Comparison of ENCODE assay signal across 9 cellular contexts in the genomic region with DNA sequence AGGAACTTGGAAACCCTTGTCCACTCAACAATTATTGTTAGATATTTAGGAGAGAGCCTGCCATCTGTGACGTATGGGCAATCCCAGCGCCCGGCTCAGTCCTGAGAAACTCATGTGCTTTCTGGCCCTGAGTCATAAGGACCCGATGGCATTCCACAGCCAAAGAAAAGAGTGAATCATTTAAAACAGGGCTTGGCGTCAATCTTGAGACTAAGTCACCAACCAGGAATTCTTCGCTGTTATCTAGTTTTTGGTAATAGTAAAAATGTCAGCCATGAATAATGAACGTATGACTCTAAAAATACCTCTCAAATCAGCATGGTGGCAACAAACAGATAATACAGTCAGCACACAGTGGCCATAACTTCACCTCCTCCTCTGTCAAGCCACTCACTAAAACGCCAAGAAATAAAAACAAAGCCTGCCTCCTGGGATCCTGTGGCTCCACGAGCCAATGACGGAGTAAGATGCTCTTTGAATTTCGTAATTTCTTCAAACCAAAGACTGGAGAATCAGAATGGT.
A peak's percentile ranks its signal among the peaks of the same experiment; 100 is the strongest.
DNase-seq lines count a peak whose midpoint lies in the region; ATAC-seq and TF ChIP-seq lines count a peak whose summit lies in the region.
"Had no signal": no experiment of that assay in that cellular context is flagged by ENCODE, and none has a peak within 500 bp of the region (broad histone marks: within the 10 kb centered on the region; RNA-seq: fewer than 3 reads in every experiment).

No MANE protein-coding gene starts in this region.

- CTCF ChIA-PET in mammary epithelial cell (lab: Charles Lee; ENCODE audit: low non-redundant PET), result no interaction called here

- DNase-seq in HS-27A (ENCODE audit: low read depth) (peak; percentile 86), mammary epithelial cell (peak; percentile 76), kidney glomerular epithelial cell (lab: John Stamatoyannopoulos, UW) (peak; percentile 99), upper lobe of right lung (no peak), iPS-NIHi7 (ENCODE audit: extremely low spot score) (no peak), NCI-H510A treated with DMSO at 0.1 percent for 48 hours (lab: John Stamatoyannopoulos, UW) (no peak)
- DNase-seq: cerebellar nuclear complex had no signal

- H3K9me3 ChIP-seq in mammary epithelial cell (replicated peaks; ENCODE audit: insufficient read depth, low read length), result no peaks in the 10 kb centered on the region
- no peaks in the 10 kb centered on the region for H3K9me3 ChIP-seq in upper lobe of right lung

- H3K27me3 ChIP-seq in mammary epithelial cell (ENCODE audit: insufficient read depth, low read length), result no peaks in the 10 kb centered on the region
- no peaks in the 10 kb centered on the region for H3K27me3 ChIP-seq in upper lobe of right lung

- H3K9ac ChIP-seq in mammary epithelial cell (ENCODE audit: insufficient read depth, low read length), result no peak overlapping the region

- no peaks in the 10 kb centered on the region for H3K79me2 ChIP-seq in mammary epithelial cell (ENCODE audit: insufficient read depth, low read length)

- H3K4me3 ChIP-seq in mammary epithelial cell (replicated peaks in 1 of 3; ENCODE audit: insufficient read depth in 1 of 3, low read depth in 2 of 3, low read length in 3 of 3) (no peak overlapping the region), upper lobe of right lung (no peak overlapping the region)

- no peaks in the 10 kb centered on the region for H4K20me1 ChIP-seq in mammary epithelial cell (ENCODE audit: insufficient read depth, low read length)

- in situ Hi-C loops in mammary epithelial cell (cut with MboI; ENCODE audit: low sequenced_read_pairs in 2 of 2), result no loop called here

- no peaks in the 10 kb centered on the region for H3K36me3 ChIP-seq in mammary epithelial cell (ENCODE audit: insufficient read depth, low read length)
- H3K36me3 ChIP-seq in upper lobe of right lung, result no peaks in the 10 kb centered on the region

- H3K27ac ChIP-seq in mammary epithelial cell (ENCODE audit: insufficient read depth, low read depth, low read length) (no peak overlapping the region), upper lobe of right lung (no peak overlapping the region)

- ATAC-seq in upper lobe of right lung (peak; percentile 75), HG03521 (IDR thresholded peaks at IDR 0.05; ENCODE audit: unreplicated experiment) (no peak), GM18502 (IDR thresholded peaks at IDR 0.05; ENCODE audit: poor library complexity, unreplicated experiment) (no peak)

- H3K4me1 ChIP-seq in mammary epithelial cell (ENCODE audit: insufficient read depth, low read length), result peaks cover 10% of the 10 kb centered on the region
- H3K4me1 ChIP-seq in upper lobe of right lung, result no peaks in the 10 kb centered on the region

- no peak for TF ChIP-seq CTCF in mammary epithelial cell (conservative IDR thresholded peaks at IDR 0.05 in 1 of 2, IDR thresholded peaks at IDR 0.05 in 1 of 2; ENCODE audit: extremely low read depth in 1 of 2, insufficient read depth in 1 of 2, low read depth in 1 of 2, low read length in 2 of 2)
- TF ChIP-seq CTCF in upper lobe of right lung (IDR thresholded peaks at IDR 0.05), result no peak

- no peak overlapping the region for H3K4me2 ChIP-seq in mammary epithelial cell (ENCODE audit: insufficient read depth, low read depth, low read length)

- dilution Hi-C loops in mammary epithelial cell (cut with HindIII; ENCODE audit: low sequenced_read_pairs), result loop anchor here (5.0 kb wide), 1 partner anchor 75 kb away; no protein-coding TSS in a partner anchor

- no TSS peak for BruUV-seq in mammary epithelial cell (replicated peaks; lab: Mats Ljungman, UMichigan)

- intact Hi-C loops in mammary epithelial cell (cut with micrococcal nuclease), result no loop called here
- intact Hi-C loops in upper lobe of right lung (cut with DNase I), result no loop called here

- 66% methylated on average over 11 of the region's 11 CpGs for WGBS in mammary epithelial cell (ENCODE audit: low coverage, missing lambda C conversion rate)

- no peak overlapping the region for H2AFZ ChIP-seq in mammary epithelial cell (ENCODE audit: low read depth, low read length)

Comparison
In these comparisons a context has a peak if more than half of its experiments do, and no peak if none do; other contexts are left out.
1. DNase-seq: peak in HS-27A (single experiment), mammary epithelial cell (single experiment) and kidney glomerular epithelial cell (single experiment); none in upper lobe of right lung (single experiment), iPS-NIHi7 (single experiment) and NCI-H510A treated with DMSO at 0.1 percent for 48 hours (single experiment).